ENCODE assay signal across 1 cellular context in the genomic region with DNA sequence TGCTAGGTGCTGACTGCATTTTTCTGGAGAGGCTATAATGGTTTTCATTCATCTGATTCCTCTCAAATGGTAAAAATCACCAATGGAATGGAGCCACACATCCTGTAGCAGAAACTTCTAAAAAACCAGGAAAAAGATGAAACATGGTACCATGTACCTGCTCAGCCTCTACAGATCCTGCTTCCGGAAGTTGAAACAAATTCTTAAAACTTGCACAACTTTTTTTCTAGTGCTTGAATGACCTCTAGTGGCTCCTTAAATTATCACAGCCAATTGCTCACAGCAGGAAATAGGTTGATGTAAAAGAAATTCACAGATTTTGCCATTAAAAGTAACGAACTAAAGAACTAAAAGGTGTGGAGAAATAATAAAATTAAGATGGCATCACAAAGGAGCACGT.
TF ChIP-seq lines count a peak whose summit lies in the region.

No MANE protein-coding gene starts in this region.

TF ChIP-seq in A549, 52 proteins besides CTCF, POLR2A, EP300 and RAD21:
- 0 out of 4 replicates have a peak, but pooled peaks of 1 of the 2 experiments have one; percentile 16 for TF ChIP-seq CEBPB (IDR thresholded peaks at IDR 0.05)
